9 cellular contexts compared by ENCODE assay signal in genomic region chr14:37171678-37172023, GRCh38. TPM values are rescaled to one million over a fixed set of nuclear protein-coding genes. Genes with fewer than 3 reads are reported as not detected.
DNase-seq lines count a peak whose midpoint lies in the region; ATAC-seq and TF ChIP-seq lines count a peak whose summit lies in the region.
"Had no signal": no experiment of that assay in that cellular context is flagged by ENCODE, and none has a peak within 500 bp of the region (broad histone marks: within the 10 kb centered on the region; RNA-seq: fewer than 3 reads in every experiment).

No MANE protein-coding gene starts in this region.

- 1 to 6% methylated on average over 6 of the region's 6 CpGs for WGBS in sigmoid colon, 2 donors

- H3K9me3 Mint-ChIP-seq in GM23338, result no peaks in the 10 kb centered on the region; the same call in 2 of the 3 replicates

- in situ Hi-C loops in brain microvascular endothelial cell (cut with HindIII; ENCODE audit: low pct_ligation_motif_present, low sequenced_read_pairs), result no loop called here

- peak overlapping the region; percentile 96 for H3K4me3 Mint-ChIP-seq in GM23338

- H3K27ac ChIP-seq in GM23338 (ENCODE audit: low read depth), result peak overlapping the region; percentile 91
- no peak overlapping the region for H3K27ac ChIP-seq in brain microvascular endothelial cell
- peak overlapping the region; percentile 94 for H3K27ac ChIP-seq in iPS-18a (ENCODE audit: low read length)
- H3K27ac ChIP-seq in sigmoid colon, result peak overlapping the region; percentile 89 to 92 (median 90)

- H3K27ac Mint-ChIP-seq in GM23338, result peak overlapping the region; percentile 99
- H3K27ac Mint-ChIP-seq: activated CD4-positive, alpha-beta T cell treated with anti-CD3 and anti-CD28 coated beads for 36 hours had no signal

- no peaks in the 10 kb centered on the region for H3K9me3 ChIP-seq in iPS-18a (ENCODE audit: control insufficient read depth, low read depth, low read length)
- H3K9me3 ChIP-seq in sigmoid colon, result no peaks in the 10 kb centered on the region

- H3K4me1 Mint-ChIP-seq in GM23338, result peaks cover 43% of the 10 kb centered on the region

- no peak for TF ChIP-seq CTCF in GM23338 (conservative IDR thresholded peaks at IDR 0.05; ENCODE audit: low read depth in 2 of 2)
- TF ChIP-seq CTCF in brain microvascular endothelial cell (IDR thresholded peaks at IDR 0.05; ENCODE audit: low read depth, low read length, missing control alignments), result no peak
- TF ChIP-seq CTCF in sigmoid colon (IDR thresholded peaks at IDR 0.05), result no peak

- intact Hi-C loops in sigmoid colon (cut with DNase I), result loop anchor here (2.0 kb wide), 1 partner anchor 25 kb away; the partner anchor contains the start of gene MIPOL1

- H3K4me3 ChIP-seq in GM23338, result peak overlapping the region; percentile 71
- H3K4me3 ChIP-seq in brain microvascular endothelial cell (ENCODE audit: low read depth, low read length), result peak overlapping the region; percentile 67
- H3K4me3 ChIP-seq in iPS-18a (ENCODE audit: low read length), result peak overlapping the region; percentile 92
- peak overlapping the region; percentile 56 to 82 (median 66) for H3K4me3 ChIP-seq in sigmoid colon

- H3K27me3 Mint-ChIP-seq in GM23338 (ENCODE audit: insufficient read depth, low read depth, poor library complexity), result peaks cover 8% of the 10 kb centered on the region

- H3K36me3 ChIP-seq in GM23338 (ENCODE audit: insufficient read depth), result no peaks in the 10 kb centered on the region
- no peaks in the 10 kb centered on the region for H3K36me3 ChIP-seq in brain microvascular endothelial cell (replicated peaks)
- H3K36me3 ChIP-seq in iPS-18a (ENCODE audit: control insufficient read depth, low read depth, low read length), result no peaks in the 10 kb centered on the region
- no peaks in the 10 kb centered on the region for H3K36me3 ChIP-seq in sigmoid colon

- H3K27me3 ChIP-seq in GM23338 (ENCODE audit: insufficient read depth) (no peaks in the 10 kb centered on the region), brain microvascular endothelial cell (replicated peaks) (no peaks in the 10 kb centered on the region), iPS-18a (ENCODE audit: control insufficient read depth, insufficient read depth, low read length) (no peaks in the 10 kb centered on the region), sigmoid colon (no peaks in the 10 kb centered on the region)

- ATAC-seq in GM23338 (no peak), HG03571 (IDR thresholded peaks at IDR 0.05; ENCODE audit: unreplicated experiment) (no peak), GM18858 (IDR thresholded peaks at IDR 0.05; ENCODE audit: unreplicated experiment) (no peak)
- ATAC-seq in stimulated activated naive CD8-positive, alpha-beta T cell treated with anti-CD3 and anti-CD28 coated beads, Interleukin-15, Interleukin-2, amounts not matched to agents 100 U/mL and 50 U/mL, for 24 hours, result no peak
- ATAC-seq: activated CD4-positive, alpha-beta T cell treated with anti-CD3 and anti-CD28 coated beads for 36 hours had no signal

- no peaks in the 10 kb centered on the region for H3K9me2 ChIP-seq in GM23338 (ENCODE audit: insufficient read depth)

- H3K4me2 ChIP-seq in GM23338, result peak overlapping the region; percentile 90

- H3K9ac ChIP-seq in iPS-18a (ENCODE audit: low read length), result peak overlapping the region; percentile 94

- H2AFZ ChIP-seq in GM23338, result peak overlapping the region; percentile 5

- peaks cover 4% of the 10 kb centered on the region; the same call in 1 of the 2 replicates for H3F3A ChIP-seq in GM23338 (replicated peaks; ENCODE audit: low read depth)

- H3K4me1 ChIP-seq in GM23338 (ENCODE audit: insufficient read depth) (peaks cover 34% of the 10 kb centered on the region), iPS-18a (ENCODE audit: control insufficient read depth, low read depth, low read length) (peaks cover 33% of the 10 kb centered on the region), sigmoid colon (peaks cover 0 to 20% (median 9%) of the 10 kb centered on the region in 4 donors)

- TF ChIP-seq EP300 in sigmoid colon (IDR thresholded peaks at IDR 0.05), result no peak

- H3K36me3 Mint-ChIP-seq in GM23338 (ENCODE audit: low read depth), result peaks cover 4% of the 10 kb centered on the region; the same call in 2 of the 3 replicates

- no peaks in the 10 kb centered on the region; the same call in 1 of the 2 replicates for H3K79me2 ChIP-seq in GM23338 (replicated peaks; ENCODE audit: insufficient read depth)

- TF ChIP-seq POLR2A in sigmoid colon (IDR thresholded peaks at IDR 0.05), result no peak

- no peak for DNase-seq in GM23338 (ENCODE audit: low spot score)
- DNase-seq in brain microvascular endothelial cell, result no peak
- no peak for DNase-seq in sigmoid colon
- DNase-seq in germinal center (ENCODE audit: low spot score), result no peak
- DNase-seq in stimulated activated naive CD8-positive, alpha-beta T cell treated with anti-CD3 and anti-CD28 coated beads, Interleukin-15, Interleukin-2, amounts not matched to agents 100 U/mL and 50 U/mL, for 24 hours, result no peak

- no peaks in the 10 kb centered on the region for H4K20me1 ChIP-seq in GM23338 (replicated peaks; ENCODE audit: insufficient read depth)

TF ChIP-seq in GM23338, 12 proteins besides CTCF, POLR2A, EP300 and RAD21:
- TF ChIP-seq STAT1 (IDR thresholded peaks at IDR 0.05; ENCODE audit: unreplicated experiment), result no peak
- no peak for TF ChIP-seq JUNB (IDR thresholded peaks at IDR 0.05; ENCODE audit: unreplicated experiment)
- no peak for TF ChIP-seq ZNF331 (CRISPR knock-in tag; IDR thresholded peaks at IDR 0.05; ENCODE audit: low read depth)

RNA-seq across cellular contexts. Expression of gene SLC25A21, which starts 0.8 kb away (rescaled TPM):
- total RNA-seq in GM23338 (2014; rRNA removed; shearing (Covaris generic)), result 5.5 and 12.1 TPM in 2 replicates
- 10.1 and 10.6 TPM in 2 replicates for polyA plus RNA-seq in GM23338 (2016; fragmentation: Nextera tagmentation; extraction: Ambion mirVana)
- total RNA-seq in sigmoid colon, result 1 to 10 TPM in 3 of 4 donors, under 1 TPM in 1; 0.55 to 1.5 (median 1.1) TPM
- polyA plus RNA-seq in sigmoid colon, result under 1 TPM in 1 of 3 donors, not detected in 2; 0.13 TPM
- total RNA-seq: activated CD4-positive, alpha-beta T cell treated with anti-CD3 and anti-CD28 coated beads for 36 hours had no signal

RNA-seq across cellular contexts. Expression of gene MIPOL1, which starts 26.1 kb away (rescaled TPM):
- 21.7 and 24.8 TPM in 2 replicates for total RNA-seq in GM23338 (2014; rRNA removed; shearing (Covaris generic))
- 12.5 and 16.6 TPM in 2 replicates for polyA plus RNA-seq in GM23338 (2016; fragmentation: Nextera tagmentation; extraction: Ambion mirVana)
- total RNA-seq in sigmoid colon, result 10 to 100 TPM; 11.7 to 21.6 (median 14.6) TPM
- 1 to 10 TPM; 1.2 to 2.0 (median 1.4) TPM for polyA plus RNA-seq in sigmoid colon
